In the genomic region with DNA sequence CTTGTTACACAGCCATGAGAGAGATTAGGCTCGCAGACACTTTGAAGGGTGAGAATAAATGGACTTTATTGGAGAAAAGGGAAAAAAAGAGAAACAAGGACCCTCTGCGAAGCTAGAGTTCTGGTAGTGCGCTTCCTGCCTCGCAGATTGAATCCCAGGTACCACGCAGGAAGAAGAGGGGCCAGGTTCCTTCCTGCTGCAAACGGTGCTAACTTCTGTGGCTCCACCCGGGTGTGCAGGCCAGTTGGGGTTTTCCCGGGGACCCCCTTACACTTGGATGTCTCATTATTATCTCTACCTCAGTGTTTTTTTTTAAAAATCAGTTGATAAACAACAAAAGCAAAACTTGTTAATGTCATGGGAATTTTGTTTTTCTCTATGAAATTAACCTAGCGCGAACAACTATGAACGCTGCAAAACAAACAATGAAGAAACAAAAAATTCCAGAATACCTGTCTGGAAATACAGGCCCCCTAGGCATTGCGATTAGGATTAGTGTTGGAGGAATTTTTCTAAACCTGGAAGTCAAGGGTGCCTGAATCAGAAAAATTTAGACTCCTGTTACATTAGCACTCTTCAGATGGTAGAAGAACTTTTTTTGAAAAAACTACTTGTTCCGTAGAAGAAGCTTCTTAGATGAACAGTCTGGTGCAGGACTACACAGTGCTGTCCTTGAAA, we compare ENCODE assay signal across 22 cellular contexts.
DNase-seq lines count a peak whose midpoint lies in the region; ATAC-seq, FAIRE-seq and TF ChIP-seq lines count a peak whose summit lies in the region.
"Had no signal": no experiment of that assay in that cellular context is flagged by ENCODE, and none has a peak within 500 bp of the region (broad histone marks: within the 10 kb centered on the region; RNA-seq: fewer than 3 reads in every experiment).

No MANE protein-coding gene starts in this region.

- no peaks in the 10 kb centered on the region for H3K9me3 Mint-ChIP-seq in CD8-positive, alpha-beta T cell
- no peaks in the 10 kb centered on the region for H3K9me3 Mint-ChIP-seq in H9
- H3K9me3 Mint-ChIP-seq in progenitor cell of endocrine pancreas (ENCODE audit: low read depth): no peaks in the 10 kb centered on the region

- CTCF ChIA-PET in CD8-positive, alpha-beta T cell (lab: Charles Lee): no interaction called here
- CTCF ChIA-PET in H1 (lab: Charles Lee; ENCODE audit: partially characterized antibody): no interaction called here

- no peaks in the 10 kb centered on the region for H4K20me1 ChIP-seq in H9 (ENCODE audit: control insufficient read depth, insufficient read depth, insufficient read length)
- H4K20me1 ChIP-seq in H1 (replicated peaks in 1 of 2; ENCODE audit: control insufficient read depth in 1 of 2, insufficient read depth in 2 of 2, low read length in 2 of 2): no peaks in the 10 kb centered on the region

- H3K4me1 Mint-ChIP-seq in CD8-positive, alpha-beta T cell (ENCODE audit: low read depth): peaks cover 40% of the 10 kb centered on the region
- peaks cover 4 to 9% of the 10 kb centered on the region in 2 experiments; a peak in 2 of 4 replicates for H3K4me1 Mint-ChIP-seq in H9
- H3K4me1 Mint-ChIP-seq in progenitor cell of endocrine pancreas (ENCODE audit: low read depth): peaks cover 52% of the 10 kb centered on the region

- H2BK15ac ChIP-seq in H9 (ENCODE audit: low read depth, low read length) (no peak overlapping the region), H1 (ENCODE audit: low read length) (no peak overlapping the region)

- POLR2A ChIA-PET in CD8-positive, alpha-beta T cell (lab: Charles Lee): interaction anchor here (1.1 kb wide), 1 partner anchor 182 kb away, joined by 3 read pairs; no protein-coding TSS in a partner anchor
- POLR2A ChIA-PET in H1 (lab: Charles Lee; ENCODE audit: partially characterized antibody): no interaction called here

- H3K23ac ChIP-seq in H9 (ENCODE audit: insufficient read length, low read depth, low read length) (no peak overlapping the region), H1 (ENCODE audit: insufficient read length) (no peak overlapping the region)

- H3K4me1 ChIP-seq in CD8-positive, alpha-beta T cell (ENCODE audit: insufficient read depth, low read length): peaks cover 19% of the 10 kb centered on the region
- H3K4me1 ChIP-seq in H9 (ENCODE audit: insufficient read depth, low read length) (no peaks in the 10 kb centered on the region), H1 (replicated peaks in 1 of 4; ENCODE audit: control insufficient read depth in 3 of 4, insufficient read depth in 4 of 4, low read length in 3 of 4) (no peaks in the 10 kb centered on the region; a peak in 1 of 7 replicates)
- H3K4me1 ChIP-seq: SJSA1 had no signal

- peak overlapping the region; percentile 6 for H3K4me3 Mint-ChIP-seq in CD8-positive, alpha-beta T cell
- H3K4me3 Mint-ChIP-seq in H9 (no peak overlapping the region), progenitor cell of endocrine pancreas (ENCODE audit: low read depth) (no peak overlapping the region)

- no peak overlapping the region for H2AK5ac ChIP-seq in H9 (ENCODE audit: insufficient read length, low read length)
- H2AK5ac ChIP-seq in H1 (ENCODE audit: low read depth, low read length): no peak overlapping the region

- no peaks in the 10 kb centered on the region for H3K27me3 Mint-ChIP-seq in CD8-positive, alpha-beta T cell (ENCODE audit: low read depth)
- H3K27me3 Mint-ChIP-seq in H9 (ENCODE audit: low read depth) (no peaks in the 10 kb centered on the region), progenitor cell of endocrine pancreas (no peaks in the 10 kb centered on the region)

- H3K14ac ChIP-seq in H9 (ENCODE audit: insufficient read depth, low read length) (no peak overlapping the region), H1 (ENCODE audit: insufficient read length) (no peak overlapping the region)

- H3K27ac Mint-ChIP-seq in CD8-positive, alpha-beta T cell: no peak overlapping the region
- 0 out of 7 replicates have a peak overlapping the region, but pooled peaks of 1 of the 3 experiments have one; percentile 54 for H3K27ac Mint-ChIP-seq in H9
- H3K27ac Mint-ChIP-seq in progenitor cell of endocrine pancreas: peak overlapping the region; percentile 11

- TF ChIP-seq POLR2A in H1 (IDR thresholded peaks at IDR 0.05; ENCODE audit: control extremely low read depth in 1 of 2, low read depth in 2 of 2, low read length in 2 of 2): no peak

- H3K36me3 ChIP-seq in CD8-positive, alpha-beta T cell (ENCODE audit: insufficient read depth, low read length): no peaks in the 10 kb centered on the region
- H3K36me3 ChIP-seq in H1 (ENCODE audit: control insufficient read depth in 2 of 4, insufficient read depth in 4 of 4, low read length in 3 of 4): no peaks in the 10 kb centered on the region
- H3K36me3 ChIP-seq: MG63, Peyer's patch, SJSA1 had no signal

- no peak for FAIRE-seq in H1 (lab: Jason Lieb, UNC)
- FAIRE-seq in urothelium cell line (lab: Jason Lieb, UNC): no peak
- FAIRE-seq: HTR-8/SVneo had no signal

- intact Hi-C loops in CD8-positive, alpha-beta T cell (cut with DNase I, micrococcal nuclease): no loop called here

- H2BK12ac ChIP-seq in H9 (ENCODE audit: insufficient read length, low read depth, low read length): no peak overlapping the region
- H2BK12ac ChIP-seq in H1 (ENCODE audit: low read depth, low read length): no peak overlapping the region

- H3K4me2 ChIP-seq in H9 (ENCODE audit: insufficient read depth, insufficient read length, low read length) (no peak overlapping the region), H1 (ENCODE audit: insufficient read depth in 1 of 2, low read depth in 2 of 2, low read length in 2 of 2) (no peak overlapping the region)

- no peaks in the 10 kb centered on the region for H3K23me2 ChIP-seq in H9 (ENCODE audit: insufficient read length, low read depth, low read length, poor library complexity, severe bottlenecking)
- no peaks in the 10 kb centered on the region; the same call in 1 of the 2 replicates for H3K23me2 ChIP-seq in H1 (ENCODE audit: low read depth, low read length)

- no peaks in the 10 kb centered on the region for H3K27me3 ChIP-seq in CD8-positive, alpha-beta T cell (ENCODE audit: insufficient read depth, low read length)
- H3K27me3 ChIP-seq in H9 (ENCODE audit: insufficient read depth, low read length) (no peaks in the 10 kb centered on the region), H1 (replicated peaks in 1 of 4; ENCODE audit: control insufficient read depth in 3 of 4, extremely low read depth in 1 of 4, insufficient read depth in 3 of 4, low read length in 3 of 4) (no peaks in the 10 kb centered on the region)
- H3K27me3 ChIP-seq: Peyer's patch, SJSA1 had no signal

- TF ChIP-seq RAD21 in H1 (IDR thresholded peaks at IDR 0.05 in 1 of 2, conservative IDR thresholded peaks at IDR 0.05 in 1 of 2; ENCODE audit: low read depth in 2 of 2, low read length in 2 of 2): no peak

- H3K79me2 ChIP-seq in H9 (ENCODE audit: insufficient read depth, low read length) (no peaks in the 10 kb centered on the region), H1 (ENCODE audit: control insufficient read depth in 1 of 2, insufficient read depth in 2 of 2, low read length in 2 of 2) (no peaks in the 10 kb centered on the region)

- H4K5ac ChIP-seq in H9 (ENCODE audit: insufficient read length, low read depth, low read length) (no peak overlapping the region), H1 (ENCODE audit: insufficient read length, low read depth, low read length) (no peak overlapping the region)

- H2BK120ac ChIP-seq in H9 (ENCODE audit: low read depth, low read length, poor library complexity, severe bottlenecking): no peak overlapping the region
- H2BK120ac ChIP-seq in H1 (replicated peaks; ENCODE audit: low read depth, low read length): no peak overlapping the region

- H3K9ac ChIP-seq in H9 (ENCODE audit: extremely low read depth, insufficient read length, low read length): no peak overlapping the region
- H3K9ac ChIP-seq in H1 (replicated peaks in 1 of 4; ENCODE audit: extremely low read depth in 1 of 4, low read depth in 3 of 4, low read length in 3 of 4): no peak overlapping the region

- H4K8ac ChIP-seq in H9 (replicated peaks; ENCODE audit: insufficient read length, low read depth, low read length) (no peak overlapping the region), H1 (ENCODE audit: extremely low read depth, insufficient read depth, low read length) (no peak overlapping the region)

- no peak overlapping the region for H4K91ac ChIP-seq in H9 (ENCODE audit: insufficient read length, low read depth, low read length)
- no peak overlapping the region for H4K91ac ChIP-seq in H1 (replicated peaks; ENCODE audit: insufficient read length, low read length)

- H3K4ac ChIP-seq in H9 (ENCODE audit: low read depth, low read length) (no peak overlapping the region), H1 (replicated peaks; ENCODE audit: insufficient read length, low read depth, low read length) (no peak overlapping the region)

- H3K36me3 Mint-ChIP-seq in CD8-positive, alpha-beta T cell: no peaks in the 10 kb centered on the region
- H3K36me3 Mint-ChIP-seq in H9 (ENCODE audit: insufficient read depth in 1 of 3, low read depth in 3 of 3) (no peaks in the 10 kb centered on the region), progenitor cell of endocrine pancreas (ENCODE audit: insufficient read depth) (no peaks in the 10 kb centered on the region)

- H3K56ac ChIP-seq in H9 (ENCODE audit: insufficient read length, low read depth, low read length) (no peak overlapping the region), H1 (replicated peaks; ENCODE audit: insufficient read length, low read depth, low read length) (no peak overlapping the region)

- no CpG with 5 or more reads among the region's 13 CpGs for WGBS in H9 (ENCODE audit: extremely low coverage, insufficient read length, low lambda C conversion rate)
- WGBS in H1 (ENCODE audit: extremely low coverage in 1 of 2, insufficient coverage in 1 of 2, insufficient read length in 1 of 2, insufficient replicate concordance in 2 of 2, low coverage in 1 of 2, low lambda C conversion rate in 2 of 2, missing lambda C conversion rate in 1 of 2), 2 experiments: 82% methylated on average over 13 of the region's 13 CpGs; no CpG with 5 or more reads in 1 of the 2 experiments

- H3K79me1 ChIP-seq in H9 (ENCODE audit: insufficient read depth, low read depth, low read length, poor library complexity, severe bottlenecking): no peaks in the 10 kb centered on the region
- no peaks in the 10 kb centered on the region for H3K79me1 ChIP-seq in H1 (ENCODE audit: low read depth, low read length)

- peak in 1 of 7 experiments; percentile 21 for DNase-seq in CD8-positive, alpha-beta T cell
- DNase-seq in H9 (no peak), H1 (ENCODE audit: low read depth in 1 of 2, low spot score in 2 of 2) (no peak), progenitor cell of endocrine pancreas (ENCODE audit: low spot score, unreplicated experiment) (no peak), urothelium cell line (ENCODE audit: low spot score) (no peak)
- DNase-seq: ACHN, DMS79 treated with DMSO at 0.1 percent for 48 hours, HCEC 1CT, IMR-90, Karpas-422, MG63, NCI-H1048, NCI-H1436 treated with DMSO at 0.1 percent for 48 hours, NCI-H2081, NCI-H446 treated with DMSO at 0.1 percent for 48 hours, NCI-H69, Peyer's patch had no signal

- ATAC-seq in CD8-positive, alpha-beta T cell: no peak
- no peak for ATAC-seq in HG02840 (IDR thresholded peaks at IDR 0.05; ENCODE audit: low FRiP score, unreplicated experiment)
- no peak for ATAC-seq in HG02642 (IDR thresholded peaks at IDR 0.05; ENCODE audit: poor library complexity, unreplicated experiment)

- no peak overlapping the region for H3K27ac ChIP-seq in CD8-positive, alpha-beta T cell (ENCODE audit: low read depth, low read length)
- H3K27ac ChIP-seq in H9 (ENCODE audit: insufficient read length, low read depth, low read length) (no peak overlapping the region), H1 (ENCODE audit: low read depth, low read length) (no peak overlapping the region)
- H3K27ac ChIP-seq: C4-2B, Peyer's patch, SJSA1 had no signal

- H3K18ac ChIP-seq in H9 (ENCODE audit: insufficient read length, low read depth, low read length): no peak overlapping the region
- H3K18ac ChIP-seq in H1 (ENCODE audit: extremely low read depth, low read length): no peak overlapping the region

- H2AFZ ChIP-seq in H9 (ENCODE audit: low read length) (peak overlapping the region; percentile 60), H1 (ENCODE audit: low read length) (0 out of 2 replicates have a peak overlapping the region, but pooled peaks have one; percentile 37)

- no peak for TF ChIP-seq EP300 in H1 (IDR thresholded peaks at IDR 0.05; ENCODE audit: borderline replicate concordance in 1 of 2, low read depth in 2 of 2, low read length in 2 of 2)

- H2BK20ac ChIP-seq in H9 (ENCODE audit: low read depth, low read length, poor library complexity, severe bottlenecking) (no peak overlapping the region), H1 (ENCODE audit: low read length) (no peak overlapping the region)

- no peak overlapping the region for H3T11ph ChIP-seq in H9 (ENCODE audit: low read length)

- H3K4me3 ChIP-seq in CD8-positive, alpha-beta T cell (ENCODE audit: low read depth, low read length): no peak overlapping the region
- no peak overlapping the region for H3K4me3 ChIP-seq in H1 (ENCODE audit: extremely low read depth in 1 of 4, insufficient read depth in 2 of 4, low read depth in 3 of 4, low read length in 4 of 4)
- H3K4me3 ChIP-seq: MG63, Peyer's patch, SJSA1 had no signal

- no peaks in the 10 kb centered on the region for H3K9me3 ChIP-seq in CD8-positive, alpha-beta T cell (ENCODE audit: low read length)
- no peaks in the 10 kb centered on the region for H3K9me3 ChIP-seq in H9 (ENCODE audit: control insufficient read depth, low read depth, low read length)
- no peaks in the 10 kb centered on the region for H3K9me3 ChIP-seq in H1 (ENCODE audit: insufficient read depth in 2 of 2, low read depth in 1 of 2, low read length in 1 of 2)
- H3K9me3 ChIP-seq: MG63, Peyer's patch, SJSA1 had no signal

- no peak for TF ChIP-seq CTCF in CD8-positive, alpha-beta T cell (IDR thresholded peaks at IDR 0.05)
- TF ChIP-seq CTCF in H9 (conservative IDR thresholded peaks at IDR 0.05) (no peak), H1 (IDR thresholded peaks at IDR 0.05; ENCODE audit: control extremely low read depth in 1 of 3, insufficient read depth in 1 of 3, low read depth in 1 of 3, low read length in 3 of 3) (no peak), progenitor cell of endocrine pancreas (IDR thresholded peaks at IDR 0.05; ENCODE audit: unreplicated experiment) (no peak)

- H2BK5ac ChIP-seq in H9 (ENCODE audit: insufficient read length, low read length) (no peak overlapping the region), H1 (ENCODE audit: low read depth, low read length) (no peak overlapping the region)
